Comparison of ENCODE assay signal across 9 cellular contexts in genomic region chr19:47428177-47428894, GRCh38. TPM values are rescaled to one million over a fixed set of nuclear protein-coding genes. Genes with fewer than 3 reads are reported as not detected.
DNase-seq lines count a peak whose midpoint lies in the region; ATAC-seq and TF ChIP-seq lines count a peak whose summit lies in the region.
"Had no signal": no experiment of that assay in that cellular context is flagged by ENCODE, and none has a peak within 500 bp of the region (broad histone marks: within the 10 kb centered on the region; RNA-seq: fewer than 3 reads in every experiment).

No MANE protein-coding gene starts in this region.

- H3K27ac ChIP-seq in right atrium auricular region = peak overlapping the region in 1 of 2 donors; percentile 13
- H3K27ac ChIP-seq in rectal smooth muscle tissue (ENCODE audit: low read depth, low read length) = peak overlapping the region; percentile 73
- H3K27ac ChIP-seq: C4-2B had no signal

- no peaks in the 10 kb centered on the region for H3K9me3 ChIP-seq in T-helper 17 cell (ENCODE audit: control insufficient read depth, low read length, poor library complexity, severe bottlenecking)
- H3K9me3 ChIP-seq in right atrium auricular region = no peaks in the 10 kb centered on the region

- H3K4me3 ChIP-seq in right atrium auricular region (peak overlapping the region in 1 of 2 donors; percentile 12), rectal smooth muscle tissue (ENCODE audit: low read length) (peak overlapping the region; percentile 5)

- H3K4me3 Mint-ChIP-seq in T-helper 17 cell = no peak overlapping the region

- peak overlapping the region; percentile 16 for H3K9ac ChIP-seq in rectal smooth muscle tissue (ENCODE audit: low read length)

- H3K27me3 ChIP-seq in right atrium auricular region (peaks cover 16 to 27% of the 10 kb centered on the region in 2 donors), rectal smooth muscle tissue (ENCODE audit: control insufficient read depth, insufficient read depth, low read length) (peaks cover 6% of the 10 kb centered on the region)

- H3K4me1 ChIP-seq in right atrium auricular region (peaks cover 0 to 30% of the 10 kb centered on the region in 2 donors), rectal smooth muscle tissue (ENCODE audit: control insufficient read depth, insufficient read depth, low read length) (peaks cover 10% of the 10 kb centered on the region)

- H3K27ac Mint-ChIP-seq in T-helper 17 cell = no peak overlapping the region

- ATAC-seq in T-helper 17 cell = peak; percentile 90
- no peak for ATAC-seq in GM18502 (IDR thresholded peaks at IDR 0.05; ENCODE audit: poor library complexity, unreplicated experiment)

- H3K36me3 ChIP-seq in right atrium auricular region = no peaks in the 10 kb centered on the region
- no peaks in the 10 kb centered on the region for H3K36me3 ChIP-seq in rectal smooth muscle tissue (ENCODE audit: control insufficient read depth, insufficient read depth, low read length)

- DNase-seq in NK-92 treated with Interleukin-12 subunit alpha and Interleukin-12 subunit beta, amount 100 ng/mL, for 24 hours (lab: John Stamatoyannopoulos, UW) = peak; percentile 64
- DNase-seq in NK-92 (lab: John Stamatoyannopoulos, UW; ENCODE audit: unreplicated experiment) (no peak), NCI-H1694 treated with DMSO at 0.1 percent for 48 hours (lab: John Stamatoyannopoulos, UW) (peak; percentile 99), T-helper 17 cell (peak; percentile 61 to 82 (median 69)), amygdala (lab: John Stamatoyannopoulos, UW) (peak in 53 of 56 donors; percentile 12 to 98 (median 79)), right atrium auricular region (ENCODE audit: low spot score) (peak; percentile 86)

- TF ChIP-seq CTCF in right atrium auricular region (IDR thresholded peaks at IDR 0.05) = no peak

- peaks cover 40% of the 10 kb centered on the region for H3K27me3 Mint-ChIP-seq in T-helper 17 cell

- H3K4me1 Mint-ChIP-seq in T-helper 17 cell = peaks cover 10% of the 10 kb centered on the region

- peaks cover 1% of the 10 kb centered on the region for H3K36me3 Mint-ChIP-seq in T-helper 17 cell (ENCODE audit: low read depth)

RNA-seq across cellular contexts. Expression of gene MEIS3, which starts 9.0 kb away (rescaled TPM):
- total RNA-seq in T-helper 17 cell = under 1 TPM in 1 of 2 donors, not detected in 1; 0.34 TPM
- 1 to 10 TPM; 6.3 to 9.2 TPM for total RNA-seq in right atrium auricular region

RNA-seq across cellular contexts. Expression of gene SLC8A2, which starts 43.4 kb away (rescaled TPM):
- total RNA-seq in T-helper 17 cell (not detected), right atrium auricular region (under 1 TPM; 0.28 to 0.37 TPM)

RNA-seq across cellular contexts. Expression of gene KPTN, which starts 55.7 kb away (rescaled TPM):
- total RNA-seq in T-helper 17 cell = 1 to 10 TPM; 3.5 to 6.3 TPM
- 1 to 10 TPM; 2.8 to 2.9 TPM for total RNA-seq in right atrium auricular region

Comparison
In these comparisons a context has a peak if more than half of its experiments do, and no peak if none do; other contexts are left out.
1. RNA of gene MEIS3, which starts 9.0 kb away (total RNA-seq): 6.3 to 9.2 TPM in right atrium auricular region; 0.34 TPM in T-helper 17 cell; every median in the first group is over 4 times any median in the second.